ENCODE assay signal across 22 cellular contexts in the genomic region with DNA sequence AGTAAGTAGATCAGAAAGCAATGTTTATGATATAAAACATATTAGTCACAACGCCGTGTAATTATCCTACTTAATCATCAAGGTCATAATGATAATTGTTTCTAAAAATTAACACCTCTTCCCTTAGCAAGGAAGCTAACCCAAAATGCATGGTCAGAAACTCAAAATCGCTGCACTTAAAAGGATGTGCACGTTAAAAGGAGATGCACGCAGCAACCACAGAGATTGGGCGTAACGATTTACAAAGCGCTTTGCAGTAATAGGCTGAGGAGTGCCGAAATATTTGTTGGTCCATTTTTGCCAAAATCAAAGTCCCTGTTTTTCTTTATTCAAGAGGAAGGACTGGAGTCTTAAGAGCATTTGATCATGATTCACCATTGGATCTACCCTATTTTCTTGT.
A peak's percentile ranks its signal among the peaks of the same experiment; 100 is the strongest.
DNase-seq lines count a peak whose midpoint lies in the region; ATAC-seq and TF ChIP-seq lines count a peak whose summit lies in the region.
"Had no signal": no experiment of that assay in that cellular context is flagged by ENCODE, and none has a peak within 500 bp of the region (broad histone marks: within the 10 kb centered on the region; RNA-seq: fewer than 3 reads in every experiment).

No MANE protein-coding gene starts in this region.

- H3K4me2 ChIP-seq in PC-3 (ENCODE audit: low read length): no peak overlapping the region
- H3K4me2 ChIP-seq: KMS-11 had no signal

- no peaks in the 10 kb centered on the region for H3K79me2 ChIP-seq in PC-3 (ENCODE audit: low read length)

- POLR2A ChIA-PET in activated CD4-positive, alpha-beta T cell treated with anti-CD3 and anti-CD28 coated beads for 36 hours (lab: Charles Lee): no interaction called here
- POLR2A ChIA-PET in activated CD8-positive, alpha-beta T cell treated with anti-CD3 and anti-CD28 coated beads, Interleukin-2, amount 10 ng/mL, durations not matched to agents 7 days and 5 days (lab: Charles Lee): no interaction called here
- POLR2A ChIA-PET in PC-3 (lab: Charles Lee; ENCODE audit: unreplicated experiment): no interaction called here

- peaks cover 1% of the 10 kb centered on the region; the same call in 1 of the 2 replicates for H3K27me3 ChIP-seq in PC-3 (ENCODE audit: low read length)

- no peak for TF ChIP-seq CTCF in PC-3 (conservative IDR thresholded peaks at IDR 0.05; ENCODE audit: low read depth, low read length)

- H3F3A ChIP-seq in PC-3 (ENCODE audit: low read length, unreplicated experiment): no peaks in the 10 kb centered on the region

- peaks cover 7% of the 10 kb centered on the region for H3K36me3 Mint-ChIP-seq in activated CD4-positive, alpha-beta T cell treated with anti-CD3 and anti-CD28 coated beads for 36 hours (ENCODE audit: low read depth)
- H3K36me3 Mint-ChIP-seq in activated naive CD4-positive, alpha-beta T cell treated with anti-CD3 and anti-CD28 coated beads, Interleukin-2, amount 50 U/mL, for 24 hours: peaks cover 2% of the 10 kb centered on the region
- H3K36me3 Mint-ChIP-seq in activated CD8-positive, alpha-beta T cell treated with anti-CD3 and anti-CD28 coated beads, Interleukin-2, amount 10 ng/mL, durations not matched to agents 7 days and 5 days (ENCODE audit: low read depth): peaks cover 4% of the 10 kb centered on the region
- H3K36me3 Mint-ChIP-seq: IgD-negative memory B cell had no signal

- H3K27ac ChIP-seq in PC-3 (ENCODE audit: low read length): no peak overlapping the region
- H3K27ac ChIP-seq: 22Rv1, C4-2B, HL-60, KMS-11, RWPE1 had no signal

- no peaks in the 10 kb centered on the region for H3K27me3 Mint-ChIP-seq in activated CD4-positive, alpha-beta T cell treated with anti-CD3 and anti-CD28 coated beads for 36 hours
- H3K27me3 Mint-ChIP-seq in activated naive CD4-positive, alpha-beta T cell treated with anti-CD3 and anti-CD28 coated beads, Interleukin-2, amount 50 U/mL, for 24 hours: no peaks in the 10 kb centered on the region
- no peaks in the 10 kb centered on the region for H3K27me3 Mint-ChIP-seq in activated CD8-positive, alpha-beta T cell treated with anti-CD3 and anti-CD28 coated beads, Interleukin-2, amount 10 ng/mL, durations not matched to agents 7 days and 5 days (ENCODE audit: low read depth)
- H3K27me3 Mint-ChIP-seq: B cell, IgD-negative memory B cell had no signal

- no peak overlapping the region for H3K27ac Mint-ChIP-seq in activated CD4-positive, alpha-beta T cell treated with anti-CD3 and anti-CD28 coated beads for 36 hours
- peak overlapping the region; percentile 76 for H3K27ac Mint-ChIP-seq in activated naive CD4-positive, alpha-beta T cell treated with anti-CD3 and anti-CD28 coated beads, Interleukin-2, amount 50 U/mL, for 24 hours
- H3K27ac Mint-ChIP-seq in activated CD8-positive, alpha-beta T cell treated with anti-CD3 and anti-CD28 coated beads, Interleukin-2, amount 10 ng/mL, durations not matched to agents 7 days and 5 days: no peak overlapping the region
- H3K27ac Mint-ChIP-seq: B cell, IgD-negative memory B cell had no signal

- no peaks in the 10 kb centered on the region for H3K36me3 ChIP-seq in PC-3 (ENCODE audit: low read depth, low read length)

- peaks cover 36% of the 10 kb centered on the region for H3K4me1 Mint-ChIP-seq in activated CD4-positive, alpha-beta T cell treated with anti-CD3 and anti-CD28 coated beads for 36 hours
- H3K4me1 Mint-ChIP-seq in activated naive CD4-positive, alpha-beta T cell treated with anti-CD3 and anti-CD28 coated beads, Interleukin-2, amount 50 U/mL, for 24 hours: peaks cover 53% of the 10 kb centered on the region
- H3K4me1 Mint-ChIP-seq in activated CD8-positive, alpha-beta T cell treated with anti-CD3 and anti-CD28 coated beads, Interleukin-2, amount 10 ng/mL, durations not matched to agents 7 days and 5 days (ENCODE audit: low read depth): peaks cover 26% of the 10 kb centered on the region
- H3K4me1 Mint-ChIP-seq: B cell, IgD-negative memory B cell had no signal

- H3K4me3 ChIP-seq in PC-3 (ENCODE audit: low read length): no peak overlapping the region

- peak; percentile 53 for ATAC-seq in activated CD4-positive, alpha-beta T cell treated with anti-CD3 and anti-CD28 coated beads for 36 hours
- ATAC-seq in activated CD8-positive, alpha-beta T cell treated with anti-CD3 and anti-CD28 coated beads, Interleukin-2, amount 10 ng/mL, durations not matched to agents 7 days and 5 days: no peak
- no peak for ATAC-seq in GM21528 (IDR thresholded peaks at IDR 0.05; ENCODE audit: low FRiP score, unreplicated experiment)
- no peak for ATAC-seq in PC-3
- ATAC-seq: HCT116, Panc1 had no signal

- H2AFZ ChIP-seq in PC-3 (ENCODE audit: low read length): no peak overlapping the region

- DNase-seq in activated CD4-positive, alpha-beta T cell treated with anti-CD3 and anti-CD28 coated beads for 36 hours: peak; percentile 29
- no peak for DNase-seq in activated CD4-positive, alpha-beta T cell treated with anti-CD3 and anti-CD28 coated beads for 1 hour
- no peak for DNase-seq in activated naive CD4-positive, alpha-beta T cell treated with anti-CD3 and anti-CD28 coated beads, Interleukin-2, amount 50 U/mL, for 16 hours
- peak; percentile 23 for DNase-seq in activated CD8-positive, alpha-beta T cell treated with anti-CD3 and anti-CD28 coated beads, Interleukin-2, amount 10 ng/mL, durations not matched to agents 7 days and 5 days
- DNase-seq in PC-3: no peak
- DNase-seq: DMS153, DND-41, MM.1S, NCI-H2029, NCI-H69, SHP77 had no signal

- no TSS peak for BruUV-seq in PC-3 (replicated peaks; lab: Mats Ljungman, UMichigan)

- H3K4me1 ChIP-seq in PC-3 (ENCODE audit: insufficient read depth, low read length): peaks cover 5% of the 10 kb centered on the region; the same call in 1 of the 2 replicates

- intact Hi-C loops in activated CD4-positive, alpha-beta T cell treated with anti-CD3 and anti-CD28 coated beads for 36 hours (cut with DNase I, micrococcal nuclease): no loop called here
- intact Hi-C loops in PC-3 (cut with micrococcal nuclease): no loop called here

- peaks cover 4% of the 10 kb centered on the region for H3K9me3 Mint-ChIP-seq in activated CD4-positive, alpha-beta T cell treated with anti-CD3 and anti-CD28 coated beads for 36 hours (ENCODE audit: low read depth)
- peaks cover 4% of the 10 kb centered on the region for H3K9me3 Mint-ChIP-seq in activated naive CD4-positive, alpha-beta T cell treated with anti-CD3 and anti-CD28 coated beads, Interleukin-2, amount 50 U/mL, for 24 hours
- no peaks in the 10 kb centered on the region for H3K9me3 Mint-ChIP-seq in activated CD8-positive, alpha-beta T cell treated with anti-CD3 and anti-CD28 coated beads, Interleukin-2, amount 10 ng/mL, durations not matched to agents 7 days and 5 days (ENCODE audit: insufficient read depth)

- CTCF ChIA-PET in activated CD4-positive, alpha-beta T cell treated with anti-CD3 and anti-CD28 coated beads for 36 hours (lab: Charles Lee): interaction anchor here (0.8 to 1.5 kb wide), 2 partner anchors 10 to 954 kb away, joined by 3 to 4 read pairs; no protein-coding TSS in a partner anchor
- CTCF ChIA-PET in activated CD8-positive, alpha-beta T cell treated with anti-CD3 and anti-CD28 coated beads, Interleukin-2, amount 10 ng/mL, durations not matched to agents 7 days and 5 days (lab: Charles Lee): interaction anchor here (1.1 kb wide), 1 partner anchor 25 kb away, joined by 3 read pairs; no protein-coding TSS in a partner anchor
- CTCF ChIA-PET in PC-3 (lab: Charles Lee): no interaction called here

- no peak overlapping the region for H3K9ac ChIP-seq in PC-3 (ENCODE audit: low read length)
- H3K9ac ChIP-seq: KMS-11 had no signal

- no peaks in the 10 kb centered on the region for H3K9me3 ChIP-seq in PC-3 (ENCODE audit: low read length)

- H3K4me3 Mint-ChIP-seq in activated CD4-positive, alpha-beta T cell treated with anti-CD3 and anti-CD28 coated beads for 36 hours: no peak overlapping the region
- H3K4me3 Mint-ChIP-seq in activated naive CD4-positive, alpha-beta T cell treated with anti-CD3 and anti-CD28 coated beads, Interleukin-2, amount 50 U/mL, for 24 hours: peak overlapping the region; percentile 67
- H3K4me3 Mint-ChIP-seq in activated CD8-positive, alpha-beta T cell treated with anti-CD3 and anti-CD28 coated beads, Interleukin-2, amount 10 ng/mL, durations not matched to agents 7 days and 5 days: no peak overlapping the region
- H3K4me3 Mint-ChIP-seq: B cell, IgD-negative memory B cell had no signal

- H3K9me2 ChIP-seq in PC-3 (replicated peaks; ENCODE audit: low read length): no peaks in the 10 kb centered on the region

- H4K20me1 ChIP-seq in PC-3 (ENCODE audit: low read length): no peaks in the 10 kb centered on the region

Comparison
In these comparisons a context has a peak if more than half of its experiments do, and no peak if none do; other contexts are left out.
1. DNase-seq: peak in activated CD4-positive, alpha-beta T cell treated with anti-CD3 and anti-CD28 coated beads for 36 hours (single experiment) and activated CD8-positive, alpha-beta T cell treated with anti-CD3 and anti-CD28 coated beads, Interleukin-2, amount 10 ng/mL, durations not matched to agents 7 days and 5 days (single experiment); none in activated CD4-positive, alpha-beta T cell treated with anti-CD3 and anti-CD28 coated beads for 1 hour (single experiment), activated naive CD4-positive, alpha-beta T cell treated with anti-CD3 and anti-CD28 coated beads, Interleukin-2, amount 50 U/mL, for 16 hours (single experiment) and PC-3 (single experiment).